In genomic region chr1:36703526-36704208, GRCh38 we compare ENCODE assay signal across 1 cellular context.
A peak's percentile ranks its signal among the peaks of the same experiment; 100 is the strongest.
TF ChIP-seq lines count a peak whose summit lies in the region.

No MANE protein-coding gene starts in this region.

TF ChIP-seq in H1, 55 proteins besides CTCF, POLR2A, EP300 and RAD21:
- TF ChIP-seq, protein P1, sequence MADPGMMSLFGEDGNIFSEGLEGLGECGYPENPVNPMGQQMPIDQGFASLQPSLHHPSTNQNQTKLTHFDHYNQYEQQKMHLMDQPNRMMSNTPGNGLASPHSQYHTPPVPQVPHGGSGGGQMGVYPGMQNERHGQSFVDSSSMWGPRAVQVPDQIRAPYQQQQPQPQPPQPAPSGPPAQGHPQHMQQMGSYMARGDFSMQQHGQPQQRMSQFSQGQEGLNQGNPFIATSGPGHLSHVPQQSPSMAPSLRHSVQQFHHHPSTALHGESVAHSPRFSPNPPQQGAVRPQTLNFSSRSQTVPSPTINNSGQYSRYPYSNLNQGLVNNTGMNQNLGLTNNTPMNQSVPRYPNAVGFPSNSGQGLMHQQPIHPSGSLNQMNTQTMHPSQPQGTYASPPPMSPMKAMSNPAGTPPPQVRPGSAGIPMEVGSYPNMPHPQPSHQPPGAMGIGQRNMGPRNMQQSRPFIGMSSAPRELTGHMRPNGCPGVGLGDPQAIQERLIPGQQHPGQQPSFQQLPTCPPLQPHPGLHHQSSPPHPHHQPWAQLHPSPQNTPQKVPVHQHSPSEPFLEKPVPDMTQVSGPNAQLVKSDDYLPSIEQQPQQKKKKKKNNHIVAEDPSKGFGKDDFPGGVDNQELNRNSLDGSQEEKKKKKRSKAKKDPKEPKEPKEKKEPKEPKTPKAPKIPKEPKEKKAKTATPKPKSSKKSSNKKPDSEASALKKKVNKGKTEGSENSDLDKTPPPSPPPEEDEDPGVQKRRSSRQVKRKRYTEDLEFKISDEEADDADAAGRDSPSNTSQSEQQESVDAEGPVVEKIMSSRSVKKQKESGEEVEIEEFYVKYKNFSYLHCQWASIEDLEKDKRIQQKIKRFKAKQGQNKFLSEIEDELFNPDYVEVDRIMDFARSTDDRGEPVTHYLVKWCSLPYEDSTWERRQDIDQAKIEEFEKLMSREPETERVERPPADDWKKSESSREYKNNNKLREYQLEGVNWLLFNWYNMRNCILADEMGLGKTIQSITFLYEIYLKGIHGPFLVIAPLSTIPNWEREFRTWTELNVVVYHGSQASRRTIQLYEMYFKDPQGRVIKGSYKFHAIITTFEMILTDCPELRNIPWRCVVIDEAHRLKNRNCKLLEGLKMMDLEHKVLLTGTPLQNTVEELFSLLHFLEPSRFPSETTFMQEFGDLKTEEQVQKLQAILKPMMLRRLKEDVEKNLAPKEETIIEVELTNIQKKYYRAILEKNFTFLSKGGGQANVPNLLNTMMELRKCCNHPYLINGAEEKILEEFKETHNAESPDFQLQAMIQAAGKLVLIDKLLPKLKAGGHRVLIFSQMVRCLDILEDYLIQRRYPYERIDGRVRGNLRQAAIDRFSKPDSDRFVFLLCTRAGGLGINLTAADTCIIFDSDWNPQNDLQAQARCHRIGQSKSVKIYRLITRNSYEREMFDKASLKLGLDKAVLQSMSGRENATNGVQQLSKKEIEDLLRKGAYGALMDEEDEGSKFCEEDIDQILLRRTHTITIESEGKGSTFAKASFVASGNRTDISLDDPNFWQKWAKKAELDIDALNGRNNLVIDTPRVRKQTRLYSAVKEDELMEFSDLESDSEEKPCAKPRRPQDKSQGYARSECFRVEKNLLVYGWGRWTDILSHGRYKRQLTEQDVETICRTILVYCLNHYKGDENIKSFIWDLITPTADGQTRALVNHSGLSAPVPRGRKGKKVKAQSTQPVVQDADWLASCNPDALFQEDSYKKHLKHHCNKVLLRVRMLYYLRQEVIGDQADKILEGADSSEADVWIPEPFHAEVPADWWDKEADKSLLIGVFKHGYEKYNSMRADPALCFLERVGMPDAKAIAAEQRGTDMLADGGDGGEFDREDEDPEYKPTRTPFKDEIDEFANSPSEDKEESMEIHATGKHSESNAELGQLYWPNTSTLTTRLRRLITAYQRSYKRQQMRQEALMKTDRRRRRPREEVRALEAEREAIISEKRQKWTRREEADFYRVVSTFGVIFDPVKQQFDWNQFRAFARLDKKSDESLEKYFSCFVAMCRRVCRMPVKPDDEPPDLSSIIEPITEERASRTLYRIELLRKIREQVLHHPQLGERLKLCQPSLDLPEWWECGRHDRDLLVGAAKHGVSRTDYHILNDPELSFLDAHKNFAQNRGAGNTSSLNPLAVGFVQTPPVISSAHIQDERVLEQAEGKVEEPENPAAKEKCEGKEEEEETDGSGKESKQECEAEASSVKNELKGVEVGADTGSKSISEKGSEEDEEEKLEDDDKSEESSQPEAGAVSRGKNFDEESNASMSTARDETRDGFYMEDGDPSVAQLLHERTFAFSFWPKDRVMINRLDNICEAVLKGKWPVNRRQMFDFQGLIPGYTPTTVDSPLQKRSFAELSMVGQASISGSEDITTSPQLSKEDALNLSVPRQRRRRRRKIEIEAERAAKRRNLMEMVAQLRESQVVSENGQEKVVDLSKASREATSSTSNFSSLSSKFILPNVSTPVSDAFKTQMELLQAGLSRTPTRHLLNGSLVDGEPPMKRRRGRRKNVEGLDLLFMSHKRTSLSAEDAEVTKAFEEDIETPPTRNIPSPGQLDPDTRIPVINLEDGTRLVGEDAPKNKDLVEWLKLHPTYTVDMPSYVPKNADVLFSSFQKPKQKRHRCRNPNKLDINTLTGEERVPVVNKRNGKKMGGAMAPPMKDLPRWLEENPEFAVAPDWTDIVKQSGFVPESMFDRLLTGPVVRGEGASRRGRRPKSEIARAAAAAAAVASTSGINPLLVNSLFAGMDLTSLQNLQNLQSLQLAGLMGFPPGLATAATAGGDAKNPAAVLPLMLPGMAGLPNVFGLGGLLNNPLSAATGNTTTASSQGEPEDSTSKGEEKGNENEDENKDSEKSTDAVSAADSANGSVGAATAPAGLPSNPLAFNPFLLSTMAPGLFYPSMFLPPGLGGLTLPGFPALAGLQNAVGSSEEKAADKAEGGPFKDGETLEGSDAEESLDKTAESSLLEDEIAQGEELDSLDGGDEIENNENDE (IDR thresholded peaks at IDR 0.05; ENCODE audit: insufficient replicate concordance, low read length) = no peak
- TF ChIP-seq HDAC2 (IDR thresholded peaks at IDR 0.05; ENCODE audit: borderline replicate concordance in 1 of 2, low read depth in 2 of 2, low read length in 2 of 2) (no peak), CHD2 (IDR thresholded peaks at IDR 0.05; ENCODE audit: low read length) (0 out of 2 replicates have a peak, but pooled peaks have one; percentile 17), BCL11A (IDR thresholded peaks at IDR 0.05; ENCODE audit: low read depth in 2 of 2, low read length in 2 of 2) (no peak), TAF1 (IDR thresholded peaks at IDR 0.05; ENCODE audit: low read depth, low read length) (0 out of 2 replicates have a peak, but pooled peaks have one; percentile 26), YY1 (IDR thresholded peaks at IDR 0.05; ENCODE audit: low read depth, low read length) (0 out of 2 replicates have a peak, but pooled peaks have one; percentile 40), SUZ12 (IDR thresholded peaks at IDR 0.05; ENCODE audit: low read length) (no peak), SIN3A (conservative IDR thresholded peaks at IDR 0.05 in 1 of 2, IDR thresholded peaks at IDR 0.05 in 1 of 2; ENCODE audit: low read depth in 1 of 2, low read length in 2 of 2) (peak in 1 of 2 experiments; percentile 40; a peak in 1 of 4 replicates), POU5F1 (IDR thresholded peaks at IDR 0.05; ENCODE audit: low read depth, low read length) (no peak), ZNF274 (IDR thresholded peaks at IDR 0.05; ENCODE audit: borderline replicate concordance, extremely low read depth, low read length) (no peak), KDM1A (IDR thresholded peaks at IDR 0.05; ENCODE audit: borderline replicate concordance, low read length) (no peak), RNF2 (IDR thresholded peaks at IDR 0.05; ENCODE audit: borderline replicate concordance, low read depth, low read length, missing control alignments, poor library complexity, severe bottlenecking) (no peak), ATF3 (IDR thresholded peaks at IDR 0.05; ENCODE audit: insufficient read depth, low read depth, low read length) (peak; percentile 63; the same call in 1 of the 2 replicates), E2F6 (IDR thresholded peaks at IDR 0.05) (peak; percentile 68), CREB1 (IDR thresholded peaks at IDR 0.05) (0 out of 2 replicates have a peak, but pooled peaks have one; percentile 32), BACH1 (IDR thresholded peaks at IDR 0.05; ENCODE audit: low read length) (no peak)
- TF ChIP-seq, protein P2, sequence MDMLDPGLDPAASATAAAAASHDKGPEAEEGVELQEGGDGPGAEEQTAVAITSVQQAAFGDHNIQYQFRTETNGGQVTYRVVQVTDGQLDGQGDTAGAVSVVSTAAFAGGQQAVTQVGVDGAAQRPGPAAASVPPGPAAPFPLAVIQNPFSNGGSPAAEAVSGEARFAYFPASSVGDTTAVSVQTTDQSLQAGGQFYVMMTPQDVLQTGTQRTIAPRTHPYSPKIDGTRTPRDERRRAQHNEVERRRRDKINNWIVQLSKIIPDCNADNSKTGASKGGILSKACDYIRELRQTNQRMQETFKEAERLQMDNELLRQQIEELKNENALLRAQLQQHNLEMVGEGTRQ (IDR thresholded peaks at IDR 0.05; ENCODE audit: low read length) = peak; percentile 72
- TF ChIP-seq, protein P3, sequence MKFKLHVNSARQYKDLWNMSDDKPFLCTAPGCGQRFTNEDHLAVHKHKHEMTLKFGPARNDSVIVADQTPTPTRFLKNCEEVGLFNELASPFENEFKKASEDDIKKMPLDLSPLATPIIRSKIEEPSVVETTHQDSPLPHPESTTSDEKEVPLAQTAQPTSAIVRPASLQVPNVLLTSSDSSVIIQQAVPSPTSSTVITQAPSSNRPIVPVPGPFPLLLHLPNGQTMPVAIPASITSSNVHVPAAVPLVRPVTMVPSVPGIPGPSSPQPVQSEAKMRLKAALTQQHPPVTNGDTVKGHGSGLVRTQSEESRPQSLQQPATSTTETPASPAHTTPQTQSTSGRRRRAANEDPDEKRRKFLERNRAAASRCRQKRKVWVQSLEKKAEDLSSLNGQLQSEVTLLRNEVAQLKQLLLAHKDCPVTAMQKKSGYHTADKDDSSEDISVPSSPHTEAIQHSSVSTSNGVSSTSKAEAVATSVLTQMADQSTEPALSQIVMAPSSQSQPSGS (IDR thresholded peaks at IDR 0.05; ENCODE audit: low read length) = 0 out of 2 replicates have a peak, but pooled peaks have one; percentile 36
- TF ChIP-seq, protein P4, sequence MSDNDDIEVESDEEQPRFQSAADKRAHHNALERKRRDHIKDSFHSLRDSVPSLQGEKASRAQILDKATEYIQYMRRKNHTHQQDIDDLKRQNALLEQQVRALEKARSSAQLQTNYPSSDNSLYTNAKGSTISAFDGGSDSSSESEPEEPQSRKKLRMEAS (IDR thresholded peaks at IDR 0.05) = peak; percentile 92
TF ChIP-seq in H1: peak in this region for 10.
